39 cellular contexts compared by ENCODE assay signal in genomic region chr14:93214598-93214997, GRCh38.
"Had no signal": no experiment of that assay in that cellular context is flagged by ENCODE, and none has a peak within 500 bp of the region (broad histone marks: within the 10 kb centered on the region; RNA-seq: fewer than 3 reads in every experiment).

No MANE protein-coding gene starts in this region.

- H3K27me3 ChIP-seq: adrenal gland, ascending aorta, body of pancreas, brain microvascular endothelial cell, breast epithelium, cardiac muscle cell had no signal

- H3K27ac Mint-ChIP-seq: activated naive CD4-positive, alpha-beta T cell treated with anti-CD3 and anti-CD28 coated beads for 36 hours; activated naive CD4-positive, alpha-beta T cell treated with anti-CD3 and anti-CD28 coated beads, Interleukin-2, amount 10 ng/mL, durations not matched to agents 7 days and 5 days; activated naive CD4-positive, alpha-beta T cell treated with anti-CD3 and anti-CD28 coated beads, Interleukin-2, amount 50 U/mL, for 24 hours; activated naive CD4-positive, alpha-beta T cell treated with anti-CD3 and anti-CD28 coated beads, Interleukin-2, amount 50 U/mL, for 72 hours; activated naive CD8-positive, alpha-beta T cell; activated naive CD8-positive, alpha-beta T cell treated with anti-CD3 and anti-CD28 coated beads for 36 hours; activated naive CD8-positive, alpha-beta T cell treated with anti-CD3 and anti-CD28 coated beads, Interleukin-2, amount 10 ng/mL, durations not matched to agents 7 days and 5 days; activated naive CD8-positive, alpha-beta T cell treated with anti-CD3 and anti-CD28 coated beads, Interleukin-2, amount 50 U/mL, for 24 hours; activated T-cell treated with anti-CD3 and anti-CD28 coated beads, Interleukin-2, amount 50 U/mL, for 24 hours; activated T-cell treated with anti-CD3 and anti-CD28 coated beads, Interleukin-2, amount 50 U/mL, for 72 hours; activated T-helper 1 cell treated with anti-CD3 and anti-CD28 coated beads, Interleukin-12 subunit alpha, Interleukin-12 subunit beta, Interleukin-2, Interleukin-4 antibody, amounts not matched to agents 30 ng/mL and 10 ng/mL and 1 ng/mL, durations not matched to agents 14 hours and 24 hours and 36 hours; activated T-helper 2 cell treated with anti-CD3 and anti-CD28 coated beads, Interferon-gamma antibody, Interleukin-2, Interleukin-4, amounts not matched to agents 10 μg/mL and 5 μg/mL and 100 μg/mL, durations not matched to agents 14 hours and 24 hours and 36 hours; brain had no signal

- ATAC-seq: activated naive CD4-positive, alpha-beta T cell treated with anti-CD3 and anti-CD28 coated beads, Interleukin-2, amount 50 U/mL, for 72 hours; activated naive CD8-positive, alpha-beta T cell treated with anti-CD3 and anti-CD28 coated beads, Interleukin-2, amount 50 U/mL, for 24 hours; activated T-cell treated with anti-CD3 and anti-CD28 coated beads, Interleukin-2, amount 50 U/mL, for 4 hours; activated T-cell treated with anti-CD3 and anti-CD28 coated beads, Interleukin-2, amount 50 U/mL, for 72 hours; body of pancreas had no signal

- H3K9me3 Mint-ChIP-seq: activated naive CD4-positive, alpha-beta T cell treated with anti-CD3 and anti-CD28 coated beads for 36 hours; activated naive CD4-positive, alpha-beta T cell treated with anti-CD3 and anti-CD28 coated beads, Interleukin-2, amount 10 ng/mL, durations not matched to agents 7 days and 5 days; activated naive CD4-positive, alpha-beta T cell treated with anti-CD3 and anti-CD28 coated beads, Interleukin-2, amount 50 U/mL, for 24 hours; activated naive CD4-positive, alpha-beta T cell treated with anti-CD3 and anti-CD28 coated beads, Interleukin-2, amount 50 U/mL, for 72 hours; activated naive CD8-positive, alpha-beta T cell treated with anti-CD3 and anti-CD28 coated beads for 36 hours; activated naive CD8-positive, alpha-beta T cell treated with anti-CD3 and anti-CD28 coated beads, Interleukin-2, amount 10 ng/mL, durations not matched to agents 7 days and 5 days; activated naive CD8-positive, alpha-beta T cell treated with anti-CD3 and anti-CD28 coated beads, Interleukin-2, amount 50 U/mL, for 24 hours; activated T-cell treated with anti-CD3 and anti-CD28 coated beads, Interleukin-2, amount 50 U/mL, for 24 hours; activated T-cell treated with anti-CD3 and anti-CD28 coated beads, Interleukin-2, amount 50 U/mL, for 4 hours; activated T-cell treated with anti-CD3 and anti-CD28 coated beads, Interleukin-2, amount 50 U/mL, for 72 hours; activated T-helper 1 cell treated with anti-CD3 and anti-CD28 coated beads, Interleukin-12 subunit alpha, Interleukin-12 subunit beta, Interleukin-2, Interleukin-4 antibody, amounts not matched to agents 30 ng/mL and 10 ng/mL and 1 ng/mL, durations not matched to agents 14 hours and 24 hours and 36 hours; activated T-helper 2 cell treated with anti-CD3 and anti-CD28 coated beads, Interferon-gamma antibody, Interleukin-2, Interleukin-4, amounts not matched to agents 10 μg/mL and 5 μg/mL and 100 μg/mL, durations not matched to agents 14 hours and 24 hours and 36 hours; brain; central memory CD8-positive, alpha-beta T cell had no signal

- H3K4me3 ChIP-seq: adrenal gland, ascending aorta, body of pancreas, breast epithelium, cardiac muscle cell had no signal

- H3K4me1 Mint-ChIP-seq: central memory CD8-positive, alpha-beta T cell had no signal

- H3K9me3 ChIP-seq: adrenal gland, ascending aorta, body of pancreas, breast epithelium had no signal

- FAIRE-seq: astrocyte, bronchial epithelial cell had no signal

- H3K4me1 ChIP-seq: adrenal gland, ascending aorta, breast epithelium had no signal

- H3K4me3 Mint-ChIP-seq: activated naive CD4-positive, alpha-beta T cell treated with anti-CD3 and anti-CD28 coated beads for 36 hours; activated naive CD4-positive, alpha-beta T cell treated with anti-CD3 and anti-CD28 coated beads, Interleukin-2, amount 10 ng/mL, durations not matched to agents 7 days and 5 days; activated naive CD4-positive, alpha-beta T cell treated with anti-CD3 and anti-CD28 coated beads, Interleukin-2, amount 50 U/mL, for 24 hours; activated naive CD8-positive, alpha-beta T cell; activated naive CD8-positive, alpha-beta T cell treated with anti-CD3 and anti-CD28 coated beads for 36 hours; activated naive CD8-positive, alpha-beta T cell treated with anti-CD3 and anti-CD28 coated beads, Interleukin-2, amount 10 ng/mL, durations not matched to agents 7 days and 5 days; activated naive CD8-positive, alpha-beta T cell treated with anti-CD3 and anti-CD28 coated beads, Interleukin-2, amount 50 U/mL, for 24 hours; activated T-cell treated with anti-CD3 and anti-CD28 coated beads, Interleukin-2, amount 50 U/mL, for 24 hours; activated T-cell treated with anti-CD3 and anti-CD28 coated beads, Interleukin-2, amount 50 U/mL, for 4 hours; activated T-cell treated with anti-CD3 and anti-CD28 coated beads, Interleukin-2, amount 50 U/mL, for 72 hours; activated T-helper 1 cell treated with anti-CD3 and anti-CD28 coated beads, Interleukin-12 subunit alpha, Interleukin-12 subunit beta, Interleukin-2, Interleukin-4 antibody, amounts not matched to agents 30 ng/mL and 10 ng/mL and 1 ng/mL, durations not matched to agents 14 hours and 24 hours and 36 hours; brain; central memory CD8-positive, alpha-beta T cell had no signal

- H3K27ac ChIP-seq: adrenal gland, ascending aorta, brain microvascular endothelial cell, breast epithelium, cardiac muscle cell had no signal

- DNase-seq: activated effector memory CD4-positive, alpha-beta T cell treated with anti-CD3 and anti-CD28 coated beads, Interleukin-2, amount 50 U/mL, for 16 hours; activated effector memory CD4-positive, alpha-beta T cell treated with Interleukin-2 at 50 U/mL for 16 hours; activated gamma-delta T cell; activated gamma-delta T cell treated with Interleukin-2 at 50 U/mL for 16 hours; activated naive CD4-positive, alpha-beta T cell; activated naive CD4-positive, alpha-beta T cell treated with anti-CD3 and anti-CD28 coated beads for 36 hours; activated naive CD4-positive, alpha-beta T cell treated with anti-CD3 and anti-CD28 coated beads, Interleukin-2, amount 10 ng/mL, durations not matched to agents 7 days and 5 days; activated naive CD4-positive, alpha-beta T cell treated with anti-CD3 and anti-CD28 coated beads, Interleukin-2, amount 50 U/mL, for 16 hours; activated naive CD4-positive, alpha-beta T cell treated with Interleukin-2 at 50 U/mL for 16 hours; activated naive CD8-positive, alpha-beta T cell treated with anti-CD3 and anti-CD28 coated beads for 36 hours; activated naive CD8-positive, alpha-beta T cell treated with anti-CD3 and anti-CD28 coated beads, Interleukin-2, amount 10 ng/mL, durations not matched to agents 7 days and 5 days; activated naive CD8-positive, alpha-beta T cell treated with anti-CD3 and anti-CD28 coated beads, Interleukin-2, amount 50 U/mL, for 24 hours; activated T-cell treated with anti-CD3 and anti-CD28 coated beads, Interleukin-2, amount 50 U/mL, for 1 hour; activated T-cell treated with anti-CD3 and anti-CD28 coated beads, Interleukin-2, amount 50 U/mL, for 24 hours; activated T-cell treated with anti-CD3 and anti-CD28 coated beads, Interleukin-2, amount 50 U/mL, for 4 hours; activated T-cell treated with anti-CD3 and anti-CD28 coated beads, Interleukin-2, amount 50 U/mL, for 48 hours; activated T-cell treated with anti-CD3 and anti-CD28 coated beads, Interleukin-2, amount 50 U/mL, for 72 hours; adrenal gland; amniotic stem cell; amygdala; anterior cingulate cortex; aorta; body of pancreas; brain microvascular endothelial cell; caudate nucleus; central memory CD4-positive, alpha-beta T cell; cerebellar nuclear complex had no signal

- H3K27me3 Mint-ChIP-seq: activated naive CD4-positive, alpha-beta T cell treated with anti-CD3 and anti-CD28 coated beads, Interleukin-2, amount 10 ng/mL, durations not matched to agents 7 days and 5 days; activated naive CD4-positive, alpha-beta T cell treated with anti-CD3 and anti-CD28 coated beads, Interleukin-2, amount 50 U/mL, for 24 hours; activated naive CD8-positive, alpha-beta T cell; activated naive CD8-positive, alpha-beta T cell treated with anti-CD3 and anti-CD28 coated beads for 36 hours; activated naive CD8-positive, alpha-beta T cell treated with anti-CD3 and anti-CD28 coated beads, Interleukin-2, amount 10 ng/mL, durations not matched to agents 7 days and 5 days; activated naive CD8-positive, alpha-beta T cell treated with anti-CD3 and anti-CD28 coated beads, Interleukin-2, amount 50 U/mL, for 24 hours; activated T-cell treated with anti-CD3 and anti-CD28 coated beads, Interleukin-2, amount 50 U/mL, for 24 hours; brain; central memory CD8-positive, alpha-beta T cell had no signal

- H3K36me3 ChIP-seq: breast epithelium had no signal
